ENCODE assay signal across 9 cellular contexts in the genomic region with DNA sequence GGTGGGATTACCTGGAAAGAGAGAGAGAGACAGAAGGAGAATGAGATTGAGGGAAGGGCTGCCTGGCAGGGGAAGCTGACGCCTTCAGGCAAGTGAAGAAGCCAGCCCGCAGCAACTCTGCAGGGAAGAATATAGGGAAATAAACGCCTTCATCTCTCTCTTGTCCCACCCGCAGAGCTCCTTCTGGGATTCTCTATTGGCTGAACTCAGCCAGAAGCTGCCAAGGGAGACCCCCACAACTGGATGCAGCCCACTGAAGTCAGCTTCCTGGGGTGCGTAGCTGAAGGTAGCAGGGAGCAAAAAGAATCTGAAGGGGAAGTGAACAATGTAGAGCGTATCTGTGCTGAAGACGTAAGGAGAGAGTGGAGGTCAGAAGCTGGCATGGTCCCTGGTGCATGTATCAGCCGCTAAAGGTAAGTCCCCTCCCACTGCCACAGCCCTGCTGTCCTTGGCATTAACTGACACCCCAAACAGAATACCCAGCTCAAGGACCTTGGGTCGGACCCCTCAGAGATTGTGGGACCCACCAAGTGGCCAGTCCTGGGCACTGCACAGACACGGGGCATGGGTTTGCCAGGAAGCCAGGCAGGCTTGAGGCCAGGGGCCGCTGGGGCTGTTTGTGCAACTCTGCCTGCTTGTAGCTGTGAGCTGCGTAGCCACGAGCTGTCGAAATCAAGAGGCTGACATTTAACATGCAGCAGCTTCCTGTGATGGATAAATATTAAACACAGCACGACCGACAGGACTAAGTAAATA.
DNase-seq lines count a peak whose midpoint lies in the region; ATAC-seq and TF ChIP-seq lines count a peak whose summit lies in the region.
"Had no signal": no experiment of that assay in that cellular context is flagged by ENCODE, and none has a peak within 500 bp of the region (broad histone marks: within the 10 kb centered on the region; RNA-seq: fewer than 3 reads in every experiment).

No MANE protein-coding gene starts in this region.

- no peaks in the 10 kb centered on the region for H3K36me3 Mint-ChIP-seq in progenitor cell of endocrine pancreas (ENCODE audit: insufficient read depth)
- H3K36me3 Mint-ChIP-seq: activated naive CD4-positive, alpha-beta T cell treated with anti-CD3 and anti-CD28 coated beads, Interleukin-2, amount 50 U/mL, for 24 hours had no signal

- H3K27me3 Mint-ChIP-seq in progenitor cell of endocrine pancreas: peaks cover 43% of the 10 kb centered on the region

- ATAC-seq in Panc1 (peak; percentile 80), HG02885 (IDR thresholded peaks at IDR 0.05; ENCODE audit: poor library complexity, unreplicated experiment) (no peak), HG03280 (IDR thresholded peaks at IDR 0.05; ENCODE audit: unreplicated experiment) (no peak)

- CTCF ChIA-PET in Panc1 (lab: Charles Lee): no interaction called here

- H3K4me1 Mint-ChIP-seq in progenitor cell of endocrine pancreas (ENCODE audit: low read depth): no peaks in the 10 kb centered on the region
- H3K4me1 Mint-ChIP-seq: activated naive CD4-positive, alpha-beta T cell treated with anti-CD3 and anti-CD28 coated beads, Interleukin-2, amount 50 U/mL, for 24 hours had no signal

- no TSS peak for BruUV-seq in Panc1 (replicated peaks; lab: Mats Ljungman, UMichigan)

- H3K9me3 ChIP-seq in Panc1 (ENCODE audit: control insufficient read depth, insufficient read depth, low read depth, low read length): no peaks in the 10 kb centered on the region

- DNase-seq in G401 (ENCODE audit: low spot score): peak; percentile 1
- DNase-seq in Panc1 (ENCODE audit: low read depth, low spot score): no peak
- peak; percentile 34 to 89 (median 62) for DNase-seq in head of caudate nucleus
- peak; percentile 18 for DNase-seq in progenitor cell of endocrine pancreas (ENCODE audit: low spot score, unreplicated experiment)
- DNase-seq in SHP77 (lab: John Stamatoyannopoulos, UW): no peak
- DNase-seq in activated CD4-positive, alpha-beta T cell treated with anti-CD3 and anti-CD28 coated beads for 1 hour: no peak

- H3K27ac Mint-ChIP-seq in progenitor cell of endocrine pancreas: no peak overlapping the region
- H3K27ac Mint-ChIP-seq: activated naive CD4-positive, alpha-beta T cell treated with anti-CD3 and anti-CD28 coated beads, Interleukin-2, amount 50 U/mL, for 24 hours had no signal

- no peak overlapping the region for H3K4me3 ChIP-seq in Panc1 (ENCODE audit: low read depth in 2 of 2, low read length in 2 of 2)

- H3K4me3 Mint-ChIP-seq in progenitor cell of endocrine pancreas (ENCODE audit: low read depth): no peak overlapping the region
- H3K4me3 Mint-ChIP-seq: activated naive CD4-positive, alpha-beta T cell treated with anti-CD3 and anti-CD28 coated beads, Interleukin-2, amount 50 U/mL, for 24 hours had no signal

- intact Hi-C loops in Panc1 (cut with micrococcal nuclease; ENCODE audit: unreplicated experiment) (no loop called here), head of caudate nucleus (cut with DNase I) (no loop called here)

- POLR2A ChIA-PET in Panc1 (lab: Charles Lee): no interaction called here

- no peaks in the 10 kb centered on the region for H3K4me1 ChIP-seq in Panc1 (ENCODE audit: control insufficient read depth, insufficient read depth, low read length)

- in situ Hi-C loops in G401 (cut with HindIII; ENCODE audit: low sequenced_read_pairs) (no loop called here), Panc1 (cut with HindIII; ENCODE audit: low pct_unique_long_range_greater_than_20kb, low sequenced_read_pairs) (no loop called here)

- H3K27me3 ChIP-seq in Panc1 (ENCODE audit: control insufficient read depth, insufficient read depth, low read length): no peaks in the 10 kb centered on the region

- TF ChIP-seq CTCF in Panc1 (IDR thresholded peaks at IDR 0.05) (peak; percentile 45), progenitor cell of endocrine pancreas (IDR thresholded peaks at IDR 0.05; ENCODE audit: unreplicated experiment) (peak; percentile 53)

- H3K9me3 Mint-ChIP-seq in progenitor cell of endocrine pancreas (ENCODE audit: low read depth): no peaks in the 10 kb centered on the region
- H3K9me3 Mint-ChIP-seq: activated naive CD4-positive, alpha-beta T cell treated with anti-CD3 and anti-CD28 coated beads, Interleukin-2, amount 50 U/mL, for 24 hours had no signal

- no peak overlapping the region for H3K27ac ChIP-seq in Panc1 (ENCODE audit: low read length)

- H3K36me3 ChIP-seq in Panc1 (ENCODE audit: control insufficient read depth, insufficient read depth, low read length): no peaks in the 10 kb centered on the region

Comparison
In these comparisons a context has a peak if more than half of its experiments do, and no peak if none do; other contexts are left out.
1. DNase-seq: peak in G401 (single experiment), head of caudate nucleus (42 of 42) and progenitor cell of endocrine pancreas (single experiment); none in Panc1 (single experiment), SHP77 (0 of 2) and activated CD4-positive, alpha-beta T cell treated with anti-CD3 and anti-CD28 coated beads for 1 hour (single experiment).